26 cellular contexts compared by ENCODE assay signal in the genomic region with DNA sequence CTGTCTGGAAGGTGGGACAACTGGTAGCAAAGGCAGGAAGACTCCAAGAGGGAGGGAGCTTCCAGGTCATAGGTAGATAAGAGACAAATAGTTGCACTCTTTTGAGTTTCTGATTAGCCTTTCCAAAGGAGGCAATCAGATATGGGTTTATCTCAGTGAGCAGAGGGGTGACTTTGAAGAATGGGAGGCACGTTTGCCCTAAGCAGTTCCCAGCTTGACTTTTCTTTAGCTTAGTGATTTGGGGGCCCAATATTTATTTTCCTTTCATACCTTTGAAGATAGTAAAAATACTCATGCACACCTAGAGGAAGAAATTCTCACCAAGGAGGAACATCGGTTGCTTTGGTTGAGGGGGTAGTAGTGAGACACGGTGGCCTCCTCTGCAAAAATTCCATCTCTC.
"Had no signal": no experiment of that assay in that cellular context is flagged by ENCODE, and none has a peak within 500 bp of the region (broad histone marks: within the 10 kb centered on the region; RNA-seq: fewer than 3 reads in every experiment).

No MANE protein-coding gene starts in this region.

- H3K36me3 ChIP-seq: colonic mucosa, esophagus squamous epithelium, gastrocnemius medialis, heart right ventricle, left lung, lower lobe of right lung had no signal

- H3K27ac ChIP-seq: colonic mucosa, epithelial cell of prostate, esophagus squamous epithelium, gastrocnemius medialis, heart right ventricle, left lung, lower lobe of right lung had no signal

- H3K4me1 ChIP-seq: colonic mucosa had no signal

- DNase-seq: colonic mucosa; cortex of kidney; effector CD8-positive, alpha-beta T cell; effector memory CD8-positive, alpha-beta T cell; endodermal cell; erythroblast; esophagus squamous epithelium; foreskin fibroblast; foreskin melanocyte; gastrocnemius medialis; glutamatergic neuron; head of caudate nucleus; heart right ventricle; hippocampal formation; left cardiac atrium; left lung; left ventricle myocardium superior; lower lobe of right lung; midbrain; naive thymus-derived CD4-positive, alpha-beta T cell had no signal

- H3K4me3 Mint-ChIP-seq: dendritic cell treated with granulocyte-macrophage colony-stimulating factor and Interleukin-4, amounts not matched to agents 40 ng/mL and 50 ng/mL, for 4 days; effector memory CD8-positive, alpha-beta T cell; endodermal cell; naive thymus-derived CD4-positive, alpha-beta T cell had no signal

- H3K27me3 ChIP-seq: colonic mucosa, esophagus squamous epithelium, gastrocnemius medialis, heart right ventricle, left lung had no signal

- H3K4me3 ChIP-seq: colonic mucosa, esophagus squamous epithelium, gastrocnemius medialis, heart right ventricle, left lung, lower lobe of right lung had no signal

- ATAC-seq: effector memory CD8-positive, alpha-beta T cell; esophagus mucosa; gastrocnemius medialis; heart right ventricle; left cardiac atrium; left lung; left ventricle myocardium superior; lower lobe of right lung; naive thymus-derived CD4-positive, alpha-beta T cell had no signal

- H3K9me3 ChIP-seq: colonic mucosa, gastrocnemius medialis, left lung had no signal

- FAIRE-seq: endometrium, islet of Langerhans, keratinocyte had no signal

- H3K27ac Mint-ChIP-seq: dendritic cell treated with granulocyte-macrophage colony-stimulating factor and Interleukin-4, amounts not matched to agents 40 ng/mL and 50 ng/mL, for 4 days; effector memory CD8-positive, alpha-beta T cell; endodermal cell; naive thymus-derived CD4-positive, alpha-beta T cell had no signal
